1 cellular context compared by ENCODE assay signal in the genomic region with DNA sequence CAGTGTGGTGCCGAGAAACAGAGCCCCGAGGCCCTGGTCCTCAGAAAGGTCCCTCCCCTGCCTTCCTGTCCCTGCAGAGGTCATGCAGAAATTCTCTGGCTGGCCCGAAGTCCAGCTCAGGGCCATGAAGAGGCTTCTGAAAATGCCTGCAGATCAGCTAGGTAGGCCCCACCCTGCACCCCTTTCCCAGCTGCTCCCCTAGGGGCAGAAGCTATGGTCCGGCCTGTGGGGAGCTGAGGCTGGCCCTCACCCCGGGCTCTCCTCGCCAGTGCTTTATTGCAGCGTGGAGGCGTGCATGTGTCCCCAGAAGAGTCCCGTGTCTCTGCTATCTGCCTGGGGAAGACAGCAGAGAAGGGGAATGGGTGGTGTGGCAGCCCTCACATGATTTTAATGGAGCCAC.
TF ChIP-seq lines count a peak whose summit lies in the region.

No MANE protein-coding gene starts in this region.

TF ChIP-seq in K562, 482 proteins besides CTCF, POLR2A, EP300 and RAD21:
- TF ChIP-seq ZNF584 (CRISPR knock-in tag; IDR thresholded peaks at IDR 0.05; ENCODE audit: low read depth) (no peak), POLR2G (IDR thresholded peaks at IDR 0.05; ENCODE audit: low read depth, low read length) (peak; percentile 51; the same call in 1 of the 2 replicates)
